ENCODE assay signal across 20 cellular contexts in genomic region chr11:128737704-128738103, GRCh38. TPM values are rescaled to one million over a fixed set of nuclear protein-coding genes. Genes with fewer than 3 reads are reported as not detected.
A peak's percentile ranks its signal among the peaks of the same experiment; 100 is the strongest.
DNase-seq lines count a peak whose midpoint lies in the region; ATAC-seq and TF ChIP-seq lines count a peak whose summit lies in the region.
"Had no signal": no experiment of that assay in that cellular context is flagged by ENCODE, and none has a peak within 500 bp of the region (broad histone marks: within the 10 kb centered on the region; RNA-seq: fewer than 3 reads in every experiment).

No MANE protein-coding gene starts in this region.

- peak overlapping the region in 7 of 8 donors; percentile 36 to 96 (median 88) for H3K27ac Mint-ChIP-seq in CD8-positive, alpha-beta memory T cell
- peak overlapping the region; percentile 96 for H3K27ac Mint-ChIP-seq in T-helper 17 cell
- peak overlapping the region in 9 of 10 donors; percentile 15 to 97 (median 95) for H3K27ac Mint-ChIP-seq in naive thymus-derived CD8-positive, alpha-beta T cell
- H3K27ac Mint-ChIP-seq: neural progenitor cell had no signal

- H3K4me1 ChIP-seq in CD8-positive, alpha-beta memory T cell (ENCODE audit: insufficient read depth, low read length), result peaks cover 93% of the 10 kb centered on the region
- H3K4me1 ChIP-seq in MM.1S (ENCODE audit: low read length), result peaks cover 76% of the 10 kb centered on the region
- no peaks in the 10 kb centered on the region for H3K4me1 ChIP-seq in A673 (ENCODE audit: insufficient read depth, low read length, poor library complexity, severe bottlenecking)

- peak overlapping the region in 3 of 7 donors; percentile 10 to 70 (median 65) for H3K4me3 Mint-ChIP-seq in CD8-positive, alpha-beta memory T cell
- no peak overlapping the region for H3K4me3 Mint-ChIP-seq in T-helper 17 cell
- peak overlapping the region in 2 of 10 donors; percentile 24 to 48 for H3K4me3 Mint-ChIP-seq in naive thymus-derived CD8-positive, alpha-beta T cell
- H3K4me3 Mint-ChIP-seq: neural progenitor cell had no signal

- peaks cover 90% of the 10 kb centered on the region for H3K79me2 ChIP-seq in MM.1S (ENCODE audit: low read length)

- BruUV-seq in A673 (replicated peaks; lab: Mats Ljungman, UMichigan), result no TSS peak

- no peak overlapping the region for H3K4me3 ChIP-seq in CD8-positive, alpha-beta memory T cell (ENCODE audit: low read length)
- no peak overlapping the region; the same call in 1 of the 2 replicates for H3K4me3 ChIP-seq in MM.1S (ENCODE audit: low read length)
- no peak overlapping the region for H3K4me3 ChIP-seq in MG63
- no peak overlapping the region for H3K4me3 ChIP-seq in A673 (ENCODE audit: low read depth, low read length, poor library complexity, severe bottlenecking)
- H3K4me3 ChIP-seq: HAP-1, neural progenitor cell had no signal

- intact Hi-C loops in A673 (cut with micrococcal nuclease; ENCODE audit: unreplicated experiment), result no loop called here

- no peak for TF ChIP-seq CTCF in MM.1S (IDR thresholded peaks at IDR 0.05; ENCODE audit: low read length)
- TF ChIP-seq CTCF in A673 (conservative IDR thresholded peaks at IDR 0.05; ENCODE audit: low read depth, low read length), result no peak

- H3K27me3 ChIP-seq in CD8-positive, alpha-beta memory T cell (ENCODE audit: insufficient read depth, low read length, poor library complexity, severe bottlenecking), result no peaks in the 10 kb centered on the region
- no peaks in the 10 kb centered on the region for H3K27me3 ChIP-seq in MM.1S (replicated peaks; ENCODE audit: insufficient read depth, low read length)
- no peaks in the 10 kb centered on the region for H3K27me3 ChIP-seq in MG63
- H3K27me3 ChIP-seq in A673 (replicated peaks; ENCODE audit: insufficient read depth, low read depth, low read length, poor library complexity), result peaks cover 42% of the 10 kb centered on the region

- H3K4me1 Mint-ChIP-seq in CD8-positive, alpha-beta memory T cell, result peaks cover 89 to 98% (median 97%) of the 10 kb centered on the region in 3 donors
- H3K4me1 Mint-ChIP-seq in T-helper 17 cell, result peaks cover 67% of the 10 kb centered on the region
- H3K4me1 Mint-ChIP-seq in naive thymus-derived CD8-positive, alpha-beta T cell, result peaks cover 47 to 99% (median 97%) of the 10 kb centered on the region in 4 donors

- peaks cover 59% of the 10 kb centered on the region for H3F3A ChIP-seq in MM.1S (ENCODE audit: insufficient read depth, low read length)

- no peak overlapping the region for H2AFZ ChIP-seq in MM.1S (ENCODE audit: low read length)
- H2AFZ ChIP-seq: neural progenitor cell had no signal

- POLR2A ChIA-PET in CD8-positive, alpha-beta memory T cell (lab: Charles Lee), result interaction anchor here (0.9 to 3.6 kb wide), 3 partner anchors 10 to 42 kb away, joined by 4 to 19 read pairs (median 4); no protein-coding TSS in a partner anchor
- POLR2A ChIA-PET in naive thymus-derived CD8-positive, alpha-beta T cell (lab: Charles Lee), result interaction anchor here (1.1 to 6.3 kb wide), 4 partner anchors 10 to 51 kb away, joined by 4 to 81 read pairs (median 18); partner anchors contain the start of gene FLI1
- POLR2A ChIA-PET in A673 (lab: Charles Lee; ENCODE audit: low non-redundant PET), result no interaction called here

- no peaks in the 10 kb centered on the region for H3K9me3 Mint-ChIP-seq in CD8-positive, alpha-beta memory T cell
- no peaks in the 10 kb centered on the region for H3K9me3 Mint-ChIP-seq in naive thymus-derived CD8-positive, alpha-beta T cell
- H3K9me3 Mint-ChIP-seq: activated CD4-positive, alpha-beta memory T cell treated with anti-CD3 and anti-CD28 coated beads, Interleukin-2, amount 10 ng/mL, durations not matched to agents 7 days and 5 days; neural progenitor cell had no signal

- CTCF ChIA-PET in CD8-positive, alpha-beta memory T cell (lab: Charles Lee), result interaction anchor here (1.0 to 4.8 kb wide), 4 partner anchors 16 to 120 kb away, joined by 3 to 23 read pairs (median 10); no protein-coding TSS in a partner anchor
- CTCF ChIA-PET in A673 (lab: Charles Lee), result no interaction called here

- no peaks in the 10 kb centered on the region for H3K9me2 ChIP-seq in MM.1S (replicated peaks; ENCODE audit: insufficient read depth, low read length)
- H3K9me2 ChIP-seq: SK-N-SH had no signal

- no peak overlapping the region; the same call in 1 of the 2 replicates for H3K9ac ChIP-seq in MM.1S (ENCODE audit: low read length)
- H3K9ac ChIP-seq: neural progenitor cell, SK-N-SH had no signal

- no peak overlapping the region for H3K27ac ChIP-seq in CD8-positive, alpha-beta memory T cell (ENCODE audit: low read depth, low read length)
- H3K27ac ChIP-seq in MM.1S (ENCODE audit: low read length), result peak overlapping the region; percentile 99; the same call in 1 of the 2 replicates
- no peak overlapping the region for H3K27ac ChIP-seq in A673 (ENCODE audit: low read depth, low read length, poor library complexity, severe bottlenecking)
- H3K27ac ChIP-seq: neural progenitor cell had no signal

- H3K4me2 ChIP-seq in MM.1S (ENCODE audit: low read depth, low read length), result peak overlapping the region; percentile 91
- H3K4me2 ChIP-seq: neural progenitor cell, SK-N-SH had no signal

- no peak for DNase-seq in CD8-positive, alpha-beta memory T cell
- DNase-seq in MM.1S, result no peak
- DNase-seq in T-helper 17 cell, result no peak
- DNase-seq in naive thymus-derived CD8-positive, alpha-beta T cell, result no peak
- no peak for DNase-seq in MG63
- no peak for DNase-seq in A673 (ENCODE audit: low spot score)
- DNase-seq in HuH-7 (ENCODE audit: low spot score), result no peak
- DNase-seq: activated CD4-positive, alpha-beta memory T cell treated with anti-CD3 and anti-CD28 coated beads, Interleukin-2, amount 10 ng/mL, durations not matched to agents 7 days and 5 days; activated T-cell treated with anti-CD3 and anti-CD28 coated beads, Interleukin-2, amount 50 U/mL, for 48 hours; C1 segment of cervical spinal cord; DMS79; mesenchymal stem cell; NCI-H1694 treated with DMSO at 0.1 percent for 48 hours; NCI-H524; SK-N-SH; stimulated activated naive CD4-positive, alpha-beta T cell treated with Interleukin-2 at 50 U/mL for 16 hours had no signal

- no peaks in the 10 kb centered on the region for H4K20me1 ChIP-seq in MM.1S (ENCODE audit: insufficient read depth, low read length)

- ATAC-seq in T-helper 17 cell (no peak), esophagus mucosa (no peak)
- ATAC-seq in naive thymus-derived CD8-positive, alpha-beta T cell, result no peak
- ATAC-seq: Panc1 had no signal

- no peaks in the 10 kb centered on the region for H3K36me3 ChIP-seq in CD8-positive, alpha-beta memory T cell (ENCODE audit: insufficient read depth, low read length)
- H3K36me3 ChIP-seq in MM.1S (replicated peaks; ENCODE audit: insufficient read depth, low read length), result no peaks in the 10 kb centered on the region; the same call in 1 of the 2 replicates
- no peaks in the 10 kb centered on the region for H3K36me3 ChIP-seq in MG63
- no peaks in the 10 kb centered on the region for H3K36me3 ChIP-seq in A673 (ENCODE audit: insufficient read depth, low read length, poor library complexity, severe bottlenecking)
- H3K36me3 ChIP-seq: HAP-1, neural progenitor cell had no signal

- H3K36me3 Mint-ChIP-seq in CD8-positive, alpha-beta memory T cell, result peaks cover 0 to 31% (median 6%) of the 10 kb centered on the region in 3 donors
- H3K36me3 Mint-ChIP-seq in T-helper 17 cell (ENCODE audit: low read depth), result peaks cover 4% of the 10 kb centered on the region
- peaks cover 0 to 17% (median 0%) of the 10 kb centered on the region in 3 donors for H3K36me3 Mint-ChIP-seq in naive thymus-derived CD8-positive, alpha-beta T cell
- H3K36me3 Mint-ChIP-seq: neural progenitor cell had no signal

- H3K27me3 Mint-ChIP-seq in CD8-positive, alpha-beta memory T cell, result no peaks in the 10 kb centered on the region
- no peaks in the 10 kb centered on the region for H3K27me3 Mint-ChIP-seq in T-helper 17 cell
- no peaks in the 10 kb centered on the region for H3K27me3 Mint-ChIP-seq in naive thymus-derived CD8-positive, alpha-beta T cell
- H3K27me3 Mint-ChIP-seq: activated CD4-positive, alpha-beta memory T cell treated with anti-CD3 and anti-CD28 coated beads, Interleukin-2, amount 10 ng/mL, durations not matched to agents 7 days and 5 days had no signal

- no peaks in the 10 kb centered on the region for H3K9me3 ChIP-seq in CD8-positive, alpha-beta memory T cell (ENCODE audit: low read length)
- H3K9me3 ChIP-seq in MM.1S (replicated peaks; ENCODE audit: insufficient read depth, low read length) (no peaks in the 10 kb centered on the region), T-helper 17 cell (ENCODE audit: control insufficient read depth, low read length, poor library complexity, severe bottlenecking) (no peaks in the 10 kb centered on the region), MG63 (no peaks in the 10 kb centered on the region), A673 (ENCODE audit: low read depth, low read length, poor library complexity, severe bottlenecking) (no peaks in the 10 kb centered on the region)
- H3K9me3 ChIP-seq: HAP-1, SK-N-SH had no signal

RNA-seq across cellular contexts. Expression of gene FLI1, which starts 43.8 kb away (rescaled TPM):
- 10 to 100 TPM; 41.7 to 45.2 TPM for total RNA-seq in CD8-positive, alpha-beta memory T cell
- 89.2 TPM for polyA plus RNA-seq in CD8-positive, alpha-beta memory T cell
- total RNA-seq in T-helper 17 cell (100 to 1,000 TPM; 113 to 117 TPM), A673 (2021) (51.9 and 56.1 TPM in 2 replicates), esophagus mucosa (2.1 TPM)
- total RNA-seq in naive thymus-derived CD8-positive, alpha-beta T cell, result 10 to 100 TPM; 87.7 to 87.9 TPM
- 10 to 100 TPM; 54.9 to 64.5 (median 58.7) TPM for polyA plus RNA-seq in naive thymus-derived CD8-positive, alpha-beta T cell
- 6.1 and 6.4 TPM in 2 replicates for total RNA-seq in MG63 (2014; rRNA removed; shearing (Covaris generic); ENCODE audit: low replicate concordance)
